12 cellular contexts compared by ENCODE assay signal in genomic region chr3:137768361-137769320, GRCh38. TPM values are rescaled to one million over a fixed set of nuclear protein-coding genes. Genes with fewer than 3 reads are reported as not detected.
DNase-seq lines count a peak whose midpoint lies in the region; ATAC-seq and TF ChIP-seq lines count a peak whose summit lies in the region.
"Had no signal": no experiment of that assay in that cellular context is flagged by ENCODE, and none has a peak within 500 bp of the region (broad histone marks: within the 10 kb centered on the region; RNA-seq: fewer than 3 reads in every experiment).

No MANE protein-coding gene starts in this region.

- DNase-seq in activated T-cell treated with anti-CD3 and anti-CD28 coated beads, Interleukin-2, amount 50 U/mL, for 72 hours = no peak
- no peak for DNase-seq in activated T-cell treated with anti-CD3 and anti-CD28 coated beads for 4 hours
- peak; percentile 82 for DNase-seq in ecto neural progenitor cell (ENCODE audit: low spot score)
- DNase-seq in mucosa of descending colon = peak in 1 of 3 donors; percentile 30
- DNase-seq in transverse colon = no peak
- DNase-seq in NCI-H69 (lab: John Stamatoyannopoulos, UW) = no peak
- DNase-seq in posterior vena cava (ENCODE audit: low spot score) = no peak
- DNase-seq in activated naive CD4-positive, alpha-beta T cell treated with anti-CD3 and anti-CD28 coated beads, Interleukin-2, amount 50 U/mL, for 72 hours (ENCODE audit: low spot score in 2 of 2) = no peak
- DNase-seq: anterior cingulate cortex; CD4-positive, alpha-beta memory T cell; Karpas-422; kidney glomerular epithelial cell had no signal

- no peak for TF ChIP-seq POLR2A in transverse colon (IDR thresholded peaks at IDR 0.05)

- peaks cover 100% of the 10 kb centered on the region for H3K27me3 ChIP-seq in transverse colon

- TF ChIP-seq CTCF in mucosa of descending colon (IDR thresholded peaks at IDR 0.05) (no peak), transverse colon (IDR thresholded peaks at IDR 0.05) (no peak)

- H3K36me3 ChIP-seq in mucosa of descending colon (ENCODE audit: low read depth) (no peaks in the 10 kb centered on the region), transverse colon (no peaks in the 10 kb centered on the region)

- no peaks in the 10 kb centered on the region for H3K9me3 Mint-ChIP-seq in activated T-cell treated with anti-CD3 and anti-CD28 coated beads, Interleukin-2, amount 50 U/mL, for 72 hours
- no peaks in the 10 kb centered on the region for H3K9me3 Mint-ChIP-seq in activated naive CD4-positive, alpha-beta T cell treated with anti-CD3 and anti-CD28 coated beads, Interleukin-2, amount 50 U/mL, for 72 hours

- H3K4me3 ChIP-seq in mucosa of descending colon (no peak overlapping the region), transverse colon (peak overlapping the region in 3 of 4 donors; percentile 7 to 46 (median 18))

- H3K4me3 Mint-ChIP-seq in activated T-cell treated with anti-CD3 and anti-CD28 coated beads, Interleukin-2, amount 50 U/mL, for 72 hours = peak overlapping the region; percentile 49 to 53

- H3K27me3 Mint-ChIP-seq in activated T-cell treated with anti-CD3 and anti-CD28 coated beads, Interleukin-2, amount 50 U/mL, for 72 hours (ENCODE audit: low read depth) = peaks cover 80% of the 10 kb centered on the region

- no peaks in the 10 kb centered on the region for H3K9me3 ChIP-seq in mucosa of descending colon
- no peaks in the 10 kb centered on the region for H3K9me3 ChIP-seq in transverse colon

- H3K27ac ChIP-seq in transverse colon = no peak overlapping the region

- TF ChIP-seq EP300 in transverse colon (IDR thresholded peaks at IDR 0.05; ENCODE audit: low read depth) = no peak

- H3K27ac Mint-ChIP-seq in activated T-cell treated with anti-CD3 and anti-CD28 coated beads, Interleukin-2, amount 50 U/mL, for 72 hours = no peak overlapping the region
- no peak overlapping the region for H3K27ac Mint-ChIP-seq in activated naive CD4-positive, alpha-beta T cell treated with anti-CD3 and anti-CD28 coated beads, Interleukin-2, amount 50 U/mL, for 72 hours
- H3K27ac Mint-ChIP-seq: CD4-positive, alpha-beta memory T cell had no signal

- in situ Hi-C loops in transverse colon (cut with MboI; ENCODE audit: low pct_ligation_motif_present in 1 of 4, low pct_unique_long_range_greater_than_20kb in 1 of 4, low sequenced_read_pairs in 3 of 4) = no loop called here

- peaks cover 2 to 4% of the 10 kb centered on the region in 2 donors for H3K36me3 Mint-ChIP-seq in activated T-cell treated with anti-CD3 and anti-CD28 coated beads, Interleukin-2, amount 50 U/mL, for 72 hours (ENCODE audit: insufficient read depth in 2 of 2)
- peaks cover 7 to 20% of the 10 kb centered on the region in 2 donors for H3K36me3 Mint-ChIP-seq in activated naive CD4-positive, alpha-beta T cell treated with anti-CD3 and anti-CD28 coated beads, Interleukin-2, amount 50 U/mL, for 72 hours
- H3K36me3 Mint-ChIP-seq: CD4-positive, alpha-beta memory T cell had no signal

- peaks cover 25% of the 10 kb centered on the region for H3K4me1 Mint-ChIP-seq in activated T-cell treated with anti-CD3 and anti-CD28 coated beads, Interleukin-2, amount 50 U/mL, for 72 hours (ENCODE audit: low read depth)

- WGBS in transverse colon (ENCODE audit: low coverage in 1 of 2), 2 donors = 0 to 8% methylated on average over 1 to 59 of the region's 59 CpGs

- intact Hi-C loops in mucosa of descending colon (cut with DNase I, micrococcal nuclease) (no loop called here), transverse colon (cut with DNase I; ENCODE audit: low total_unique reads) (no loop called here), posterior vena cava (cut with DNase I) (no loop called here)

- ATAC-seq in activated T-cell treated with anti-CD3 and anti-CD28 coated beads, Interleukin-2, amount 50 U/mL, for 72 hours (replicated peaks in 1 of 2) = no peak
- peak; percentile 13 for ATAC-seq in mucosa of descending colon
- no peak for ATAC-seq in activated naive CD4-positive, alpha-beta T cell treated with anti-CD3 and anti-CD28 coated beads, Interleukin-2, amount 50 U/mL, for 72 hours

- H3K4me1 ChIP-seq in mucosa of descending colon (ENCODE audit: low read depth) (peaks cover 19% of the 10 kb centered on the region), transverse colon (peaks cover 4 to 48% (median 34%) of the 10 kb centered on the region in 4 donors)

RNA-seq across cellular contexts. Expression of gene SOX14, which starts 4.5 kb away (rescaled TPM):
- total RNA-seq in activated T-cell treated with anti-CD3 and anti-CD28 coated beads, Interleukin-2, amount 50 U/mL, for 72 hours = not detected
- total RNA-seq in mucosa of descending colon (not detected), transverse colon (not detected), posterior vena cava (not detected)
- not detected for total RNA-seq in activated naive CD4-positive, alpha-beta T cell treated with anti-CD3 and anti-CD28 coated beads, Interleukin-2, amount 50 U/mL, for 72 hours
- total RNA-seq: CD4-positive, alpha-beta memory T cell had no signal
